Comparison of ENCODE assay signal across 8 cellular contexts in genomic region chr1:182249201-182249676, GRCh38.
DNase-seq lines count a peak whose midpoint lies in the region; ATAC-seq lines count a peak whose summit lies in the region.

No MANE protein-coding gene starts in this region.

- no peaks in the 10 kb centered on the region for H3K27me3 Mint-ChIP-seq in activated T-cell treated with anti-CD3 and anti-CD28 coated beads, Interleukin-2, amount 50 U/mL, for 4 hours (ENCODE audit: low read depth)

- peak; percentile 97 for ATAC-seq in HG02870 (IDR thresholded peaks at IDR 0.05; ENCODE audit: unreplicated experiment)
- peak; percentile 89 for ATAC-seq in activated T-cell treated with anti-CD3 and anti-CD28 coated beads, Interleukin-2, amount 50 U/mL, for 4 hours
- peak; percentile 94 for ATAC-seq in stimulated activated effector memory CD8-positive, alpha-beta T cell treated with anti-CD3 and anti-CD28 coated beads, Interleukin-12 subunit alpha, Interleukin-12 subunit beta, amount 100 ng/mL, for 72 hours

- no peak overlapping the region for H3K4me3 Mint-ChIP-seq in activated T-cell treated with anti-CD3 and anti-CD28 coated beads, Interleukin-2, amount 50 U/mL, for 4 hours
- H3K4me3 Mint-ChIP-seq in stimulated activated effector memory CD8-positive, alpha-beta T cell treated with anti-CD3 and anti-CD28 coated beads, Interleukin-12 subunit alpha, Interleukin-12 subunit beta, amount 100 ng/mL, for 72 hours, result peak overlapping the region; percentile 48

- H3K36me3 Mint-ChIP-seq in activated T-cell treated with anti-CD3 and anti-CD28 coated beads, Interleukin-2, amount 50 U/mL, for 4 hours (ENCODE audit: insufficient read depth), result no peaks in the 10 kb centered on the region
- H3K36me3 Mint-ChIP-seq in stimulated activated effector memory CD8-positive, alpha-beta T cell treated with anti-CD3 and anti-CD28 coated beads, Interleukin-12 subunit alpha, Interleukin-12 subunit beta, amount 100 ng/mL, for 72 hours, result peaks cover 7% of the 10 kb centered on the region

- peaks cover 10% of the 10 kb centered on the region for H3K4me1 Mint-ChIP-seq in activated T-cell treated with anti-CD3 and anti-CD28 coated beads, Interleukin-2, amount 50 U/mL, for 4 hours (ENCODE audit: low read depth)
- H3K4me1 Mint-ChIP-seq in stimulated activated effector memory CD8-positive, alpha-beta T cell treated with anti-CD3 and anti-CD28 coated beads, Interleukin-12 subunit alpha, Interleukin-12 subunit beta, amount 100 ng/mL, for 72 hours, result peaks cover 31% of the 10 kb centered on the region

- peak overlapping the region; percentile 86 for H3K27ac Mint-ChIP-seq in stimulated activated effector memory CD8-positive, alpha-beta T cell treated with anti-CD3 and anti-CD28 coated beads, Interleukin-12 subunit alpha, Interleukin-12 subunit beta, amount 100 ng/mL, for 72 hours

- no peaks in the 10 kb centered on the region for H3K9me3 Mint-ChIP-seq in activated T-cell treated with anti-CD3 and anti-CD28 coated beads, Interleukin-2, amount 50 U/mL, for 4 hours
- no peaks in the 10 kb centered on the region for H3K9me3 Mint-ChIP-seq in stimulated activated effector memory CD8-positive, alpha-beta T cell treated with anti-CD3 and anti-CD28 coated beads, Interleukin-12 subunit alpha, Interleukin-12 subunit beta, amount 100 ng/mL, for 72 hours

- peak; percentile 75 for DNase-seq in activated CD4-positive, alpha-beta T cell treated with anti-CD3 and anti-CD28 coated beads for 48 hours
- DNase-seq in activated CD4-positive, alpha-beta T cell treated with anti-CD3 and anti-CD28 coated beads, Interleukin-2, amount 50 U/mL, for 1 hour, result no peak
- no peak for DNase-seq in activated T-cell treated with anti-CD3 and anti-CD28 coated beads, Interleukin-2, amount 50 U/mL, for 4 hours
- peak in 1 of 2 donors; percentile 72 for DNase-seq in stimulated activated effector memory CD8-positive, alpha-beta T cell treated with anti-CD3 and anti-CD28 coated beads, Interleukin-12 subunit alpha, Interleukin-12 subunit beta, amount 100 ng/mL, for 72 hours (ENCODE audit: low spot score in 2 of 2)
- DNase-seq in medulla oblongata (ENCODE audit: extremely low spot score), result no peak
- DNase-seq in mucosa of gallbladder (ENCODE audit: low spot score), result no peak
- no peak for DNase-seq in NCI-H1694 (lab: John Stamatoyannopoulos, UW)
